In genomic region chr11:842370-843002, GRCh38 we compare ENCODE assay signal across 8 cellular contexts. TPM values are rescaled to one million over a fixed set of nuclear protein-coding genes. Genes with fewer than 3 reads are reported as not detected.
A peak's percentile ranks its signal among the peaks of the same experiment; 100 is the strongest.
DNase-seq lines count a peak whose midpoint lies in the region; ATAC-seq, FAIRE-seq and TF ChIP-seq lines count a peak whose summit lies in the region.

Gene POLR2L (minus strand): TSS chr11:842529. CDS start chr11:842508, 21 bp downstream.
Gene TSPAN4 (plus strand): TSS chr11:842852. CDS start chr11:850305, 7,453 bp downstream.

- no peaks in the 10 kb centered on the region for H3K9me3 Mint-ChIP-seq in activated T-helper 1 cell treated with anti-CD3 and anti-CD28 coated beads, Interleukin-12 subunit alpha, Interleukin-12 subunit beta, Interleukin-2, Interleukin-4 antibody, amounts not matched to agents 30 ng/mL and 10 ng/mL and 1 ng/mL, durations not matched to agents 14 hours and 24 hours and 36 hours
- no peaks in the 10 kb centered on the region for H3K9me3 Mint-ChIP-seq in naive B cell
- no peaks in the 10 kb centered on the region for H3K9me3 Mint-ChIP-seq in stimulated activated effector memory CD8-positive, alpha-beta T cell treated with anti-CD3 and anti-CD28 coated beads, Interleukin-12 subunit alpha, Interleukin-12 subunit beta, amount 100 ng/mL, for 72 hours

- ATAC-seq in GM21390 (IDR thresholded peaks at IDR 0.05; ENCODE audit: unreplicated experiment): peak; percentile 54
- peak; percentile 83 to 85 for ATAC-seq in naive B cell (ENCODE audit: low read depth in 2 of 2)
- ATAC-seq in stimulated activated effector memory CD8-positive, alpha-beta T cell treated with anti-CD3 and anti-CD28 coated beads, Interleukin-12 subunit alpha, Interleukin-12 subunit beta, amount 100 ng/mL, for 72 hours: peak; percentile 84

- H3K4me1 ChIP-seq in HUES64 (ENCODE audit: insufficient read depth, low read length): peaks cover 12% of the 10 kb centered on the region
- peaks cover 10 to 66% (median 24%) of the 10 kb centered on the region in 4 donors for H3K4me1 ChIP-seq in Peyer's patch

- H3K9me3 ChIP-seq in HUES64 (ENCODE audit: insufficient read depth, low read depth, low read length) (no peaks in the 10 kb centered on the region), Peyer's patch (no peaks in the 10 kb centered on the region)

- WGBS in HUES64: under 1% methylated on average over 87 of the region's 87 CpGs

- H3K4me3 ChIP-seq in HUES64 (ENCODE audit: low read length) (peak within 1 kb of the TSS; percentile 100), Peyer's patch (peak within 1 kb of the TSS; percentile 72 to 99 (median 94))

- peak within 1 kb of the TSS; percentile 100 for H3K9ac ChIP-seq in HUES64 (ENCODE audit: low read depth, low read length)

- H3K4me3 Mint-ChIP-seq in activated T-helper 1 cell treated with anti-CD3 and anti-CD28 coated beads, Interleukin-12 subunit alpha, Interleukin-12 subunit beta, Interleukin-2, Interleukin-4 antibody, amounts not matched to agents 30 ng/mL and 10 ng/mL and 1 ng/mL, durations not matched to agents 14 hours and 24 hours and 36 hours: peak within 1 kb of the TSS; percentile 89
- H3K4me3 Mint-ChIP-seq in naive B cell: peak within 1 kb of the TSS; percentile 82 to 94 (median 86)
- H3K4me3 Mint-ChIP-seq in stimulated activated effector memory CD8-positive, alpha-beta T cell treated with anti-CD3 and anti-CD28 coated beads, Interleukin-12 subunit alpha, Interleukin-12 subunit beta, amount 100 ng/mL, for 72 hours: peak within 1 kb of the TSS; percentile 77

- TF ChIP-seq CTCF in D721Med (IDR thresholded peaks at IDR 0.05; ENCODE audit: insufficient read depth, missing control alignments) (no peak), Peyer's patch (IDR thresholded peaks at IDR 0.05) (peak in 3 of 6 experiments; percentile 26 to 38 (median 28))

- TF ChIP-seq POLR2A in Peyer's patch (IDR thresholded peaks at IDR 0.05): peak; percentile 85 to 94

- FAIRE-seq in D721Med (lab: Jason Lieb, UNC): no peak

- H3K36me3 Mint-ChIP-seq in activated T-helper 1 cell treated with anti-CD3 and anti-CD28 coated beads, Interleukin-12 subunit alpha, Interleukin-12 subunit beta, Interleukin-2, Interleukin-4 antibody, amounts not matched to agents 30 ng/mL and 10 ng/mL and 1 ng/mL, durations not matched to agents 14 hours and 24 hours and 36 hours (ENCODE audit: low read depth): peaks cover 6% of the 10 kb centered on the region
- no peaks in the 10 kb centered on the region for H3K36me3 Mint-ChIP-seq in naive B cell
- H3K36me3 Mint-ChIP-seq in stimulated activated effector memory CD8-positive, alpha-beta T cell treated with anti-CD3 and anti-CD28 coated beads, Interleukin-12 subunit alpha, Interleukin-12 subunit beta, amount 100 ng/mL, for 72 hours: peaks cover 34% of the 10 kb centered on the region

- H3K27me3 Mint-ChIP-seq in activated T-helper 1 cell treated with anti-CD3 and anti-CD28 coated beads, Interleukin-12 subunit alpha, Interleukin-12 subunit beta, Interleukin-2, Interleukin-4 antibody, amounts not matched to agents 30 ng/mL and 10 ng/mL and 1 ng/mL, durations not matched to agents 14 hours and 24 hours and 36 hours (ENCODE audit: insufficient read depth): peaks cover 2% of the 10 kb centered on the region
- H3K27me3 Mint-ChIP-seq in naive B cell: peaks cover 0 to 25% (median 6%) of the 10 kb centered on the region in 3 donors

- peaks cover 33% of the 10 kb centered on the region for H3K36me3 ChIP-seq in HUES64 (ENCODE audit: insufficient read depth, low read length)
- H3K36me3 ChIP-seq in Peyer's patch: peaks cover 0 to 30% (median 0%) of the 10 kb centered on the region in 3 donors

- H3K27me3 ChIP-seq in HUES64 (ENCODE audit: insufficient read depth, low read length) (no peaks in the 10 kb centered on the region), Peyer's patch (no peaks in the 10 kb centered on the region)

- H3K27ac ChIP-seq in HUES64 (ENCODE audit: low read depth, low read length) (peak within 1 kb of the TSS; percentile 98), Peyer's patch (peak within 1 kb of the TSS; percentile 88 to 96 (median 92))

- peak; percentile 77 for DNase-seq in D721Med (ENCODE audit: insufficient read length, low spot score)
- DNase-seq in Peyer's patch: peak; percentile 84 to 95 (median 94)
- DNase-seq in activated T-helper 1 cell treated with anti-CD3 and anti-CD28 coated beads, Interleukin-12 subunit alpha, Interleukin-12 subunit beta, Interleukin-2, Interleukin-4 antibody, amounts not matched to agents 30 ng/mL and 10 ng/mL and 1 ng/mL, durations not matched to agents 14 hours and 24 hours and 36 hours (ENCODE audit: low spot score): peak; percentile 82
- peak; percentile 89 for DNase-seq in fibroblast of gingiva (ENCODE audit: low read depth)
- DNase-seq in naive B cell: peak; percentile 89
- DNase-seq in stimulated activated effector memory CD8-positive, alpha-beta T cell treated with anti-CD3 and anti-CD28 coated beads, Interleukin-12 subunit alpha, Interleukin-12 subunit beta, amount 100 ng/mL, for 72 hours (ENCODE audit: low spot score in 2 of 2): peak; percentile 83 to 93

- H3K4me1 Mint-ChIP-seq in activated T-helper 1 cell treated with anti-CD3 and anti-CD28 coated beads, Interleukin-12 subunit alpha, Interleukin-12 subunit beta, Interleukin-2, Interleukin-4 antibody, amounts not matched to agents 30 ng/mL and 10 ng/mL and 1 ng/mL, durations not matched to agents 14 hours and 24 hours and 36 hours (ENCODE audit: low read depth): peaks cover 16% of the 10 kb centered on the region
- peaks cover 21 to 30% (median 26%) of the 10 kb centered on the region in 3 donors for H3K4me1 Mint-ChIP-seq in naive B cell
- peaks cover 30% of the 10 kb centered on the region for H3K4me1 Mint-ChIP-seq in stimulated activated effector memory CD8-positive, alpha-beta T cell treated with anti-CD3 and anti-CD28 coated beads, Interleukin-12 subunit alpha, Interleukin-12 subunit beta, amount 100 ng/mL, for 72 hours

- H3K27ac Mint-ChIP-seq in activated T-helper 1 cell treated with anti-CD3 and anti-CD28 coated beads, Interleukin-12 subunit alpha, Interleukin-12 subunit beta, Interleukin-2, Interleukin-4 antibody, amounts not matched to agents 30 ng/mL and 10 ng/mL and 1 ng/mL, durations not matched to agents 14 hours and 24 hours and 36 hours: peak within 1 kb of the TSS; percentile 73
- peak within 1 kb of the TSS in 4 of 6 donors; percentile 33 to 86 (median 73) for H3K27ac Mint-ChIP-seq in naive B cell
- peak within 1 kb of the TSS; percentile 87 for H3K27ac Mint-ChIP-seq in stimulated activated effector memory CD8-positive, alpha-beta T cell treated with anti-CD3 and anti-CD28 coated beads, Interleukin-12 subunit alpha, Interleukin-12 subunit beta, amount 100 ng/mL, for 72 hours

- intact Hi-C loops in activated T-helper 1 cell treated with anti-CD3 and anti-CD28 coated beads, Interleukin-12 subunit alpha, Interleukin-12 subunit beta, Interleukin-2, Interleukin-4 antibody, amounts not matched to agents 30 ng/mL and 10 ng/mL and 1 ng/mL, durations not matched to agents 14 hours and 24 hours and 36 hours (cut with micrococcal nuclease): loop anchor here (1.0 to 5.0 kb wide), 4 partner anchors 10 to 68 kb away; partner anchors contain the start of genes CD151, CHID1, PIDD1 and RPLP2

RNA-seq across cellular contexts. Expression of gene POLR2L, which starts in this region (rescaled TPM):
- polyA plus RNA-seq in HUES64 (2013, experiment 1 of 2): 137 TPM
- 140 TPM for polyA plus RNA-seq in HUES64 (2013, experiment 2 of 2)
- 10 to 100 TPM; 37.8 to 67.1 (median 44.8) TPM for total RNA-seq in Peyer's patch
- total RNA-seq in activated T-helper 1 cell treated with anti-CD3 and anti-CD28 coated beads, Interleukin-12 subunit alpha, Interleukin-12 subunit beta, Interleukin-2, Interleukin-4 antibody, amounts not matched to agents 30 ng/mL and 10 ng/mL and 1 ng/mL, durations not matched to agents 14 hours and 24 hours and 36 hours: 114 and 126 TPM in 2 replicates
- polyA plus RNA-seq in naive B cell (ENCODE audit: low read depth in 6 of 6): 10 to 100 TPM; 41.3 to 68.4 (median 55.9) TPM

RNA-seq across cellular contexts. Expression of gene TSPAN4, which starts in this region (rescaled TPM):
- 46.6 TPM for polyA plus RNA-seq in HUES64 (2013, experiment 1 of 2)
- polyA plus RNA-seq in HUES64 (2013, experiment 2 of 2): 46.0 TPM
- total RNA-seq in Peyer's patch: 10 to 100 TPM; 20.0 to 52.1 (median 38.4) TPM
- 12.8 and 13.9 TPM in 2 replicates for total RNA-seq in activated T-helper 1 cell treated with anti-CD3 and anti-CD28 coated beads, Interleukin-12 subunit alpha, Interleukin-12 subunit beta, Interleukin-2, Interleukin-4 antibody, amounts not matched to agents 30 ng/mL and 10 ng/mL and 1 ng/mL, durations not matched to agents 14 hours and 24 hours and 36 hours
- polyA plus RNA-seq in naive B cell (ENCODE audit: low read depth in 6 of 6): 1 to 10 TPM in 5 of 6 donors, not detected in 1; 1.5 to 3.4 (median 2.8) TPM

Comparison
In these comparisons a context has a peak if more than half of its experiments do, and no peak if none do; other contexts are left out.
1. Peak in every context shown above with its lines: DNase-seq, ATAC-seq, H3K4me3 ChIP-seq and H3K27ac ChIP-seq.